Comparison of ENCODE assay signal across 26 cellular contexts in the genomic region with DNA sequence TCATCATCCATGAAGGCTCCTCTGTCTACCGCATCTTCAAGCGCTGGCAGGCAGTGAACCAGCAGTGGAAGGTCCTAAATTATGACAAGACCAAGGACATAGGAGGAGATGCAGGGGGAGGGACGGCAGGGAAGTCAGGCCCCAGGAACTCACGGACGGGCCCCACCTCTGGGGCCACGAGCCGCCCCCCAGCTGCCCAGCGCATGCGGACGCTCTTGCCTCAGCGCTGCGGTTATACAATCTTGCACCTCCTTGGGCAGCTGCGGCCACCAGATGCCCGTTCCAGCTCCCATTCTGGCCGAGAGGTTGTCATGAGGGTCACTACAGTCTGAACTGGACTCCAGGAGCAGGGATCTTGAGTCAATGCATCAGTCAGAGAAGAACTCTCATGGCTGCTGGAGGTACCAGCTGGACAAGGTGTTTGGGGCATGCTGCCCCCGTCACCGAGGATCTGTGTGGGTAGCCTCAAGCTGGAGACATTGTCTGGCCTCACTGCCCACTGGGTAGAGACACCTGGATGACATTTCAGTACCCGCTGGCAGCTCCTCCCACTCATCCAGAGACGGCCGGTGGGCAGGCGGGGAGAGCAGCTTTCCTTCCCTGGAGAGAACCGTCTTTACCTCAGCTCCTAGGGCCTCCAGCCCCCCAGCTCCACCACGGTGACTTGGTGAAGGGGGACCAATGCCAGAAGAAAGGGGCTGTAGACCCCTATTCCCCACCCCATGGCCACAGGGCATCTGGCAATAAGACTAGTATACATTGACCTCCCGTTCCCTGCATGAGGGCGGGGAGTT.
"Had no signal": no experiment of that assay in that cellular context is flagged by ENCODE, and none has a peak within 500 bp of the region (broad histone marks: within the 10 kb centered on the region; RNA-seq: fewer than 3 reads in every experiment).

No MANE protein-coding gene starts in this region.

- ATAC-seq: heart left ventricle; left lung; lower lobe of right lung; stimulated activated memory B cell treated with anti-CD40 and anti-IgM and Interleukin-4, amounts not matched to agents 10 μg/mL and 1 μg/mL and 100 μg/mL, for 72 hours had no signal

- H3K9me3 ChIP-seq: esophagus muscularis mucosa, heart left ventricle, left lung, lower lobe of right lung, neutrophil, right lobe of liver, upper lobe of left lung, vagina had no signal

- H3K36me3 ChIP-seq: neutrophil, ovary, right lobe of liver, vagina had no signal

- DNase-seq: activated CD4-positive, CD25-positive, alpha-beta regulatory T cell treated with anti-CD3 and anti-CD28 coated beads, Interleukin-2, amount 50 U/mL, for 72 hours; activated CD8-positive, alpha-beta memory T cell treated with anti-CD3 and anti-CD28 coated beads, Interleukin-2, amount 50 U/mL, for 48 hours; activated naive CD8-positive, alpha-beta T cell treated with anti-CD3 and anti-CD28 coated beads, Interleukin-2, amount 50 U/mL, for 24 hours; activated T-cell treated with anti-CD3 and anti-CD28 coated beads, Interleukin-2, amount 50 U/mL, for 4 hours; effector CD4-positive, alpha-beta T cell; foreskin keratinocyte; heart left ventricle; kidney glomerular epithelial cell; left lung; lower lobe of right lung; ovary; right lobe of liver; stimulated activated naive CD8-positive, alpha-beta T cell treated with anti-CD3 and anti-CD28 coated beads, Interleukin-15, amount 100 ng/mL, for 72 hours; substantia nigra had no signal

- H3K27ac ChIP-seq: esophagus muscularis mucosa, foreskin keratinocyte, heart left ventricle, left lung, lower lobe of right lung, neutrophil, ovary, right lobe of liver, skin epidermis, upper lobe of left lung, vagina had no signal

- H3K27ac Mint-ChIP-seq: activated CD4-positive, alpha-beta memory T cell treated with anti-CD3 and anti-CD28 coated beads, Interleukin-2, amount 10 ng/mL, durations not matched to agents 7 days and 5 days; activated CD4-positive, alpha-beta T cell treated with anti-CD3 and anti-CD28 coated beads, Interleukin-2, amount 10 ng/mL, durations not matched to agents 7 days and 5 days; activated naive CD4-positive, alpha-beta T cell treated with anti-CD3 and anti-CD28 coated beads, Interleukin-2, amount 50 U/mL, for 24 hours; activated naive CD8-positive, alpha-beta T cell treated with anti-CD3 and anti-CD28 coated beads, Interleukin-2, amount 50 U/mL, for 24 hours; progenitor cell of endocrine pancreas; stimulated activated memory B cell treated with anti-CD40 and anti-IgM and Interleukin-4, amounts not matched to agents 10 μg/mL and 1 μg/mL and 100 μg/mL, for 72 hours; stimulated activated naive CD8-positive, alpha-beta T cell treated with anti-CD3 and anti-CD28 coated beads, Interleukin-15, amount 100 ng/mL, for 72 hours had no signal

- H3K27me3 Mint-ChIP-seq: activated naive CD8-positive, alpha-beta T cell treated with anti-CD3 and anti-CD28 coated beads, Interleukin-2, amount 50 U/mL, for 24 hours; stimulated activated memory B cell treated with anti-CD40 and anti-IgM and Interleukin-4, amounts not matched to agents 10 μg/mL and 1 μg/mL and 100 μg/mL, for 72 hours; stimulated activated naive CD8-positive, alpha-beta T cell treated with anti-CD3 and anti-CD28 coated beads, Interleukin-15, amount 100 ng/mL, for 72 hours had no signal

- H3K27me3 ChIP-seq: foreskin keratinocyte, ovary, right lobe of liver had no signal

- H3K4me3 ChIP-seq: esophagus muscularis mucosa, heart left ventricle, left lung, lower lobe of right lung, ovary, right lobe of liver, skin epidermis, upper lobe of left lung, vagina had no signal

- H3K4me3 Mint-ChIP-seq: activated CD4-positive, alpha-beta memory T cell treated with anti-CD3 and anti-CD28 coated beads, Interleukin-2, amount 10 ng/mL, durations not matched to agents 7 days and 5 days; activated CD4-positive, alpha-beta T cell treated with anti-CD3 and anti-CD28 coated beads, Interleukin-2, amount 10 ng/mL, durations not matched to agents 7 days and 5 days; activated naive CD4-positive, alpha-beta T cell treated with anti-CD3 and anti-CD28 coated beads, Interleukin-2, amount 50 U/mL, for 24 hours; activated naive CD8-positive, alpha-beta T cell treated with anti-CD3 and anti-CD28 coated beads, Interleukin-2, amount 50 U/mL, for 24 hours; activated T-cell treated with anti-CD3 and anti-CD28 coated beads, Interleukin-2, amount 50 U/mL, for 4 hours; central memory CD8-positive, alpha-beta T cell; stimulated activated memory B cell treated with anti-CD40 and anti-IgM and Interleukin-4, amounts not matched to agents 10 μg/mL and 1 μg/mL and 100 μg/mL, for 72 hours; stimulated activated naive CD8-positive, alpha-beta T cell treated with anti-CD3 and anti-CD28 coated beads, Interleukin-15, amount 100 ng/mL, for 72 hours had no signal

- H3K9me3 Mint-ChIP-seq: activated CD4-positive, alpha-beta memory T cell treated with anti-CD3 and anti-CD28 coated beads, Interleukin-2, amount 10 ng/mL, durations not matched to agents 7 days and 5 days; activated CD4-positive, alpha-beta T cell treated with anti-CD3 and anti-CD28 coated beads, Interleukin-2, amount 10 ng/mL, durations not matched to agents 7 days and 5 days; activated naive CD4-positive, alpha-beta T cell treated with anti-CD3 and anti-CD28 coated beads, Interleukin-2, amount 50 U/mL, for 24 hours; activated naive CD8-positive, alpha-beta T cell treated with anti-CD3 and anti-CD28 coated beads, Interleukin-2, amount 50 U/mL, for 24 hours; activated T-cell treated with anti-CD3 and anti-CD28 coated beads, Interleukin-2, amount 50 U/mL, for 4 hours; activated T-helper 2 cell treated with anti-CD3 and anti-CD28 coated beads, Interferon-gamma antibody, Interleukin-2, Interleukin-4, amounts not matched to agents 10 μg/mL and 5 μg/mL and 100 μg/mL, durations not matched to agents 14 hours and 24 hours and 36 hours; central memory CD8-positive, alpha-beta T cell; stimulated activated memory B cell treated with anti-CD40 and anti-IgM and Interleukin-4, amounts not matched to agents 10 μg/mL and 1 μg/mL and 100 μg/mL, for 72 hours; stimulated activated naive CD8-positive, alpha-beta T cell treated with anti-CD3 and anti-CD28 coated beads, Interleukin-15, amount 100 ng/mL, for 72 hours had no signal
